ENCODE assay signal across 1 cellular context in the genomic region with DNA sequence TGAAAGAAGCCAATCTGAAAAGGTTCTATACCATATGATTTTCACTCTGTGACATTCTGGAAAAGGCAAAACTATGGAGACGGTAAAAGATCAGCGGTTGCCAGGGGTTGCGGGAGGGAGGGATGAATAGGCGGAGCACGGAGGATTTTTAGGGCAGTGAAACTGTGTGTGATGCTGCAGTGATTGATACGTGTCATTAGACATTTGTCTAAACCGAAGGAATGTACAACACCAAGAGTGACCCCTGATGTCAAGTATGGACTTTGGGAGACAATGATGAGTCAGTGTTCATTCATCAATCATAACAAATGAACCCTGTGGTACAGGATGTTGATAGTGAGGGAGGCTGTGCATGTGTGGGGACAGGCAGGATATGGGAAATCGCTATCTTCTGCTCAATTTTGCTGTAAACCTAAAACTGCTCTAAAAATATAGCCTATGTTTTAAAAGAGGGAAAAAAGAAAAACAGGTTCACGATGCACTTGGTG.
TF ChIP-seq lines count a peak whose summit lies in the region.

No MANE protein-coding gene starts in this region.

TF ChIP-seq in GM12878, 131 proteins besides CTCF, POLR2A, EP300 and RAD21 (continued from another document):
- TF ChIP-seq, protein P1, sequence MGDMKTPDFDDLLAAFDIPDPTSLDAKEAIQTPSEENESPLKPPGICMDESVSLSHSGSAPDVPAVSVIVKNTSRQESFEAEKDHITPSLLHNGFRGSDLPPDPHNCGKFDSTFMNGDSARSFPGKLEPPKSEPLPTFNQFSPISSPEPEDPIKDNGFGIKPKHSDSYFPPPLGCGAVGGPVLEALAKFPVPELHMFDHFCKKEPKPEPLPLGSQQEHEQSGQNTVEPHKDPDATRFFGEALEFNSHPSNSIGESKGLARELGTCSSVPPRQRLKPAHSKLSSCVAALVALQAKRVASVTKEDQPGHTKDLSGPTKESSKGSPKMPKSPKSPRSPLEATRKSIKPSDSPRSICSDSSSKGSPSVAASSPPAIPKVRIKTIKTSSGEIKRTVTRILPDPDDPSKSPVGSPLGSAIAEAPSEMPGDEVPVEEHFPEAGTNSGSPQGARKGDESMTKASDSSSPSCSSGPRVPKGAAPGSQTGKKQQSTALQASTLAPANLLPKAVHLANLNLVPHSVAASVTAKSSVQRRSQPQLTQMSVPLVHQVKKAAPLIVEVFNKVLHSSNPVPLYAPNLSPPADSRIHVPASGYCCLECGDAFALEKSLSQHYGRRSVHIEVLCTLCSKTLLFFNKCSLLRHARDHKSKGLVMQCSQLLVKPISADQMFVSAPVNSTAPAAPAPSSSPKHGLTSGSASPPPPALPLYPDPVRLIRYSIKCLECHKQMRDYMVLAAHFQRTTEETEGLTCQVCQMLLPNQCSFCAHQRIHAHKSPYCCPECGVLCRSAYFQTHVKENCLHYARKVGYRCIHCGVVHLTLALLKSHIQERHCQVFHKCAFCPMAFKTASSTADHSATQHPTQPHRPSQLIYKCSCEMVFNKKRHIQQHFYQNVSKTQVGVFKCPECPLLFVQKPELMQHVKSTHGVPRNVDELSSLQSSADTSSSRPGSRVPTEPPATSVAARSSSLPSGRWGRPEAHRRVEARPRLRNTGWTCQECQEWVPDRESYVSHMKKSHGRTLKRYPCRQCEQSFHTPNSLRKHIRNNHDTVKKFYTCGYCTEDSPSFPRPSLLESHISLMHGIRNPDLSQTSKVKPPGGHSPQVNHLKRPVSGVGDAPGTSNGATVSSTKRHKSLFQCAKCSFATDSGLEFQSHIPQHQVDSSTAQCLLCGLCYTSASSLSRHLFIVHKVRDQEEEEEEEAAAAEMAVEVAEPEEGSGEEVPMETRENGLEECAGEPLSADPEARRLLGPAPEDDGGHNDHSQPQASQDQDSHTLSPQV (IDR thresholded peaks at IDR 0.05), result no peak
- TF ChIP-seq, protein P2, sequence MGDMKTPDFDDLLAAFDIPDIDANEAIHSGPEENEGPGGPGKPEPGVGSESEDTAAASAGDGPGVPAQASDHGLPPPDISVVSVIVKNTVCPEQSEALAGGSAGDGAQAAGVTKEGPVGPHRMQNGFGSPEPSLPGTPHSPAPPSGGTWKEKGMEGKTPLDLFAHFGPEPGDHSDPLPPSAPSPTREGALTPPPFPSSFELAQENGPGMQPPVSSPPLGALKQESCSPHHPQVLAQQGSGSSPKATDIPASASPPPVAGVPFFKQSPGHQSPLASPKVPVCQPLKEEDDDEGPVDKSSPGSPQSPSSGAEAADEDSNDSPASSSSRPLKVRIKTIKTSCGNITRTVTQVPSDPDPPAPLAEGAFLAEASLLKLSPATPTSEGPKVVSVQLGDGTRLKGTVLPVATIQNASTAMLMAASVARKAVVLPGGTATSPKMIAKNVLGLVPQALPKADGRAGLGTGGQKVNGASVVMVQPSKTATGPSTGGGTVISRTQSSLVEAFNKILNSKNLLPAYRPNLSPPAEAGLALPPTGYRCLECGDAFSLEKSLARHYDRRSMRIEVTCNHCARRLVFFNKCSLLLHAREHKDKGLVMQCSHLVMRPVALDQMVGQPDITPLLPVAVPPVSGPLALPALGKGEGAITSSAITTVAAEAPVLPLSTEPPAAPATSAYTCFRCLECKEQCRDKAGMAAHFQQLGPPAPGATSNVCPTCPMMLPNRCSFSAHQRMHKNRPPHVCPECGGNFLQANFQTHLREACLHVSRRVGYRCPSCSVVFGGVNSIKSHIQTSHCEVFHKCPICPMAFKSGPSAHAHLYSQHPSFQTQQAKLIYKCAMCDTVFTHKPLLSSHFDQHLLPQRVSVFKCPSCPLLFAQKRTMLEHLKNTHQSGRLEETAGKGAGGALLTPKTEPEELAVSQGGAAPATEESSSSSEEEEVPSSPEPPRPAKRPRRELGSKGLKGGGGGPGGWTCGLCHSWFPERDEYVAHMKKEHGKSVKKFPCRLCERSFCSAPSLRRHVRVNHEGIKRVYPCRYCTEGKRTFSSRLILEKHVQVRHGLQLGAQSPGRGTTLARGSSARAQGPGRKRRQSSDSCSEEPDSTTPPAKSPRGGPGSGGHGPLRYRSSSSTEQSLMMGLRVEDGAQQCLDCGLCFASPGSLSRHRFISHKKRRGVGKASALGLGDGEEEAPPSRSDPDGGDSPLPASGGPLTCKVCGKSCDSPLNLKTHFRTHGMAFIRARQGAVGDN (IDR thresholded peaks at IDR 0.05), result no peak
- TF ChIP-seq, protein P3, sequence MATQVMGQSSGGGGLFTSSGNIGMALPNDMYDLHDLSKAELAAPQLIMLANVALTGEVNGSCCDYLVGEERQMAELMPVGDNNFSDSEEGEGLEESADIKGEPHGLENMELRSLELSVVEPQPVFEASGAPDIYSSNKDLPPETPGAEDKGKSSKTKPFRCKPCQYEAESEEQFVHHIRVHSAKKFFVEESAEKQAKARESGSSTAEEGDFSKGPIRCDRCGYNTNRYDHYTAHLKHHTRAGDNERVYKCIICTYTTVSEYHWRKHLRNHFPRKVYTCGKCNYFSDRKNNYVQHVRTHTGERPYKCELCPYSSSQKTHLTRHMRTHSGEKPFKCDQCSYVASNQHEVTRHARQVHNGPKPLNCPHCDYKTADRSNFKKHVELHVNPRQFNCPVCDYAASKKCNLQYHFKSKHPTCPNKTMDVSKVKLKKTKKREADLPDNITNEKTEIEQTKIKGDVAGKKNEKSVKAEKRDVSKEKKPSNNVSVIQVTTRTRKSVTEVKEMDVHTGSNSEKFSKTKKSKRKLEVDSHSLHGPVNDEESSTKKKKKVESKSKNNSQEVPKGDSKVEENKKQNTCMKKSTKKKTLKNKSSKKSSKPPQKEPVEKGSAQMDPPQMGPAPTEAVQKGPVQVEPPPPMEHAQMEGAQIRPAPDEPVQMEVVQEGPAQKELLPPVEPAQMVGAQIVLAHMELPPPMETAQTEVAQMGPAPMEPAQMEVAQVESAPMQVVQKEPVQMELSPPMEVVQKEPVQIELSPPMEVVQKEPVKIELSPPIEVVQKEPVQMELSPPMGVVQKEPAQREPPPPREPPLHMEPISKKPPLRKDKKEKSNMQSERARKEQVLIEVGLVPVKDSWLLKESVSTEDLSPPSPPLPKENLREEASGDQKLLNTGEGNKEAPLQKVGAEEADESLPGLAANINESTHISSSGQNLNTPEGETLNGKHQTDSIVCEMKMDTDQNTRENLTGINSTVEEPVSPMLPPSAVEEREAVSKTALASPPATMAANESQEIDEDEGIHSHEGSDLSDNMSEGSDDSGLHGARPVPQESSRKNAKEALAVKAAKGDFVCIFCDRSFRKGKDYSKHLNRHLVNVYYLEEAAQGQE (IDR thresholded peaks at IDR 0.05; ENCODE audit: low read depth, low read length), result no peak
- TF ChIP-seq CHD2 (IDR thresholded peaks at IDR 0.05; ENCODE audit: borderline replicate concordance, low read depth, low read length), result no peak
- no peak for TF ChIP-seq EED (IDR thresholded peaks at IDR 0.05; ENCODE audit: low read depth)
- no peak for TF ChIP-seq MTA3 (IDR thresholded peaks at IDR 0.05; ENCODE audit: borderline replicate concordance, low read length)
- TF ChIP-seq RELA (IDR thresholded peaks at IDR 0.05; ENCODE audit: borderline replicate concordance, partially characterized antibody), result no peak
